ENCODE assay signal across 9 cellular contexts in the genomic region with DNA sequence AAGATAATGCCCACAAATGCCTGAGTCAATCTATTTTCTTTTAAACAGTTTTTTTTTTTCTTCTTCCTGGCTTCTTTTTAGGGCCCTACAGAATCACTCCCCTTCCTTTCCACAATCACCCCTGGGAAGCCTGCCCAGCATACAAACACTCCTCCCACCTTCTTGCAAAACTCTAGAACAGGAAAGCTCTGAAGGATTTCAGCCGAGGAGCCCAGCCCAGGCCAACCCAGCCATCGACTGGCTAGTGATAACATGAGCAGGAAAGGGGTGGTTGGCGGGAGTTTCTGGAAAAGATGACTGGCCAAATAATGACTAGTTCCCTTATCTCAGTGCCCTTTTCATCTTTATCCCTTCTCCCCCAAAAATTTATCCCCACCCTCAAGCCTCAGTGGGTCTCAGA.
A peak's percentile ranks its signal among the peaks of the same experiment; 100 is the strongest.
DNase-seq lines count a peak whose midpoint lies in the region; ATAC-seq and TF ChIP-seq lines count a peak whose summit lies in the region.
"Had no signal": no experiment of that assay in that cellular context is flagged by ENCODE, and none has a peak within 500 bp of the region (broad histone marks: within the 10 kb centered on the region; RNA-seq: fewer than 3 reads in every experiment).

No MANE protein-coding gene starts in this region.

- H3K4me1 ChIP-seq in GM23338 (ENCODE audit: insufficient read depth) (peaks cover 14% of the 10 kb centered on the region), stomach (peaks cover 0 to 25% (median 20%) of the 10 kb centered on the region in 4 donors)

- H3K9me3 Mint-ChIP-seq in GM23338, result no peaks in the 10 kb centered on the region
- H3K9me3 Mint-ChIP-seq: activated T-helper 2 cell treated with anti-CD3 and anti-CD28 coated beads, Interferon-gamma antibody, Interleukin-2, Interleukin-4, amounts not matched to agents 10 μg/mL and 5 μg/mL and 100 μg/mL, durations not matched to agents 14 hours and 24 hours and 36 hours had no signal

- intact Hi-C loops in stomach (cut with DNase I; ENCODE audit: low total_unique reads), result no loop called here

- H3K27ac ChIP-seq in GM23338 (ENCODE audit: low read depth) (no peak overlapping the region), stomach (peak overlapping the region; percentile 23 to 70 (median 45))

- no peaks in the 10 kb centered on the region for H3K36me3 ChIP-seq in GM23338 (ENCODE audit: insufficient read depth)
- no peaks in the 10 kb centered on the region for H3K36me3 ChIP-seq in stomach

- H3K4me2 ChIP-seq in GM23338, result no peak overlapping the region

- H3K36me3 Mint-ChIP-seq in GM23338 (ENCODE audit: low read depth), result no peaks in the 10 kb centered on the region

- H2AFZ ChIP-seq in GM23338, result no peak overlapping the region

- ATAC-seq in GM23338 (peak; percentile 26; the same call in 1 of the 3 replicates), GM18502 (IDR thresholded peaks at IDR 0.05; ENCODE audit: poor library complexity, unreplicated experiment) (no peak)
- ATAC-seq in activated CD4-positive, CD25-positive, alpha-beta regulatory T cell treated with anti-CD3 and anti-CD28 coated beads, Interleukin-2, amount 50 U/mL, for 24 hours, result no peak

- H4K20me1 ChIP-seq in GM23338 (replicated peaks; ENCODE audit: insufficient read depth), result no peaks in the 10 kb centered on the region

- H3K4me3 Mint-ChIP-seq in GM23338, result no peak overlapping the region

- 8 to 20% (median 19%) methylated on average over 3 of the region's 3 CpGs for WGBS in stomach, 5 donors

- H3K27ac Mint-ChIP-seq in GM23338, result no peak overlapping the region
- H3K27ac Mint-ChIP-seq: activated T-helper 2 cell treated with anti-CD3 and anti-CD28 coated beads, Interferon-gamma antibody, Interleukin-2, Interleukin-4, amounts not matched to agents 10 μg/mL and 5 μg/mL and 100 μg/mL, durations not matched to agents 14 hours and 24 hours and 36 hours had no signal

- no peak for TF ChIP-seq POLR2A in stomach (IDR thresholded peaks at IDR 0.05)

- no peaks in the 10 kb centered on the region for H3K79me2 ChIP-seq in GM23338 (replicated peaks; ENCODE audit: insufficient read depth)

- H3K27me3 ChIP-seq in GM23338 (ENCODE audit: insufficient read depth) (no peaks in the 10 kb centered on the region), stomach (no peaks in the 10 kb centered on the region)

- H3K9me2 ChIP-seq in GM23338 (ENCODE audit: insufficient read depth), result no peaks in the 10 kb centered on the region

- H3K4me1 Mint-ChIP-seq in GM23338, result peaks cover 13% of the 10 kb centered on the region; the same call in 2 of the 3 replicates

- no peaks in the 10 kb centered on the region for H3K9me3 ChIP-seq in stomach

- TF ChIP-seq CTCF in GM23338 (conservative IDR thresholded peaks at IDR 0.05; ENCODE audit: low read depth in 2 of 2) (no peak), astrocyte of the spinal cord (IDR thresholded peaks at IDR 0.05; ENCODE audit: low read depth, low read length) (no peak), stomach (IDR thresholded peaks at IDR 0.05) (no peak)

- H3K4me3 ChIP-seq in GM23338 (no peak overlapping the region), astrocyte of the spinal cord (ENCODE audit: low read depth, low read length) (no peak overlapping the region), stomach (no peak overlapping the region)

- TF ChIP-seq EP300 in stomach (IDR thresholded peaks at IDR 0.05), result no peak

- H3F3A ChIP-seq in GM23338 (replicated peaks; ENCODE audit: low read depth), result no peaks in the 10 kb centered on the region

- DNase-seq in GM23338 (ENCODE audit: low spot score), result no peak
- peak; percentile 71 for DNase-seq in astrocyte of the spinal cord (ENCODE audit: low read depth, low spot score)
- DNase-seq in iris pigment epithelial cell (ENCODE audit: low read depth), result peak; percentile 95
- peak; percentile 86 for DNase-seq in stomach
- no peak for DNase-seq in COR-L47 (lab: John Stamatoyannopoulos, UW)
- DNase-seq in NCI-H1105 (lab: John Stamatoyannopoulos, UW), result no peak

- in situ Hi-C loops in astrocyte of the spinal cord (cut with HindIII; ENCODE audit: low sequenced_read_pairs), result no loop called here

- H3K27me3 Mint-ChIP-seq in GM23338 (ENCODE audit: insufficient read depth, low read depth, poor library complexity), result no peaks in the 10 kb centered on the region

TF ChIP-seq in GM23338, 12 proteins besides CTCF, POLR2A, EP300 and RAD21:
- no peak for TF ChIP-seq CREB1 (CRISPR knock-in tag; IDR thresholded peaks at IDR 0.05; ENCODE audit: low read depth)
- no peak for TF ChIP-seq EZH2phosphoT487 (IDR thresholded peaks at IDR 0.05; ENCODE audit: unreplicated experiment)
- TF ChIP-seq, protein P1, sequence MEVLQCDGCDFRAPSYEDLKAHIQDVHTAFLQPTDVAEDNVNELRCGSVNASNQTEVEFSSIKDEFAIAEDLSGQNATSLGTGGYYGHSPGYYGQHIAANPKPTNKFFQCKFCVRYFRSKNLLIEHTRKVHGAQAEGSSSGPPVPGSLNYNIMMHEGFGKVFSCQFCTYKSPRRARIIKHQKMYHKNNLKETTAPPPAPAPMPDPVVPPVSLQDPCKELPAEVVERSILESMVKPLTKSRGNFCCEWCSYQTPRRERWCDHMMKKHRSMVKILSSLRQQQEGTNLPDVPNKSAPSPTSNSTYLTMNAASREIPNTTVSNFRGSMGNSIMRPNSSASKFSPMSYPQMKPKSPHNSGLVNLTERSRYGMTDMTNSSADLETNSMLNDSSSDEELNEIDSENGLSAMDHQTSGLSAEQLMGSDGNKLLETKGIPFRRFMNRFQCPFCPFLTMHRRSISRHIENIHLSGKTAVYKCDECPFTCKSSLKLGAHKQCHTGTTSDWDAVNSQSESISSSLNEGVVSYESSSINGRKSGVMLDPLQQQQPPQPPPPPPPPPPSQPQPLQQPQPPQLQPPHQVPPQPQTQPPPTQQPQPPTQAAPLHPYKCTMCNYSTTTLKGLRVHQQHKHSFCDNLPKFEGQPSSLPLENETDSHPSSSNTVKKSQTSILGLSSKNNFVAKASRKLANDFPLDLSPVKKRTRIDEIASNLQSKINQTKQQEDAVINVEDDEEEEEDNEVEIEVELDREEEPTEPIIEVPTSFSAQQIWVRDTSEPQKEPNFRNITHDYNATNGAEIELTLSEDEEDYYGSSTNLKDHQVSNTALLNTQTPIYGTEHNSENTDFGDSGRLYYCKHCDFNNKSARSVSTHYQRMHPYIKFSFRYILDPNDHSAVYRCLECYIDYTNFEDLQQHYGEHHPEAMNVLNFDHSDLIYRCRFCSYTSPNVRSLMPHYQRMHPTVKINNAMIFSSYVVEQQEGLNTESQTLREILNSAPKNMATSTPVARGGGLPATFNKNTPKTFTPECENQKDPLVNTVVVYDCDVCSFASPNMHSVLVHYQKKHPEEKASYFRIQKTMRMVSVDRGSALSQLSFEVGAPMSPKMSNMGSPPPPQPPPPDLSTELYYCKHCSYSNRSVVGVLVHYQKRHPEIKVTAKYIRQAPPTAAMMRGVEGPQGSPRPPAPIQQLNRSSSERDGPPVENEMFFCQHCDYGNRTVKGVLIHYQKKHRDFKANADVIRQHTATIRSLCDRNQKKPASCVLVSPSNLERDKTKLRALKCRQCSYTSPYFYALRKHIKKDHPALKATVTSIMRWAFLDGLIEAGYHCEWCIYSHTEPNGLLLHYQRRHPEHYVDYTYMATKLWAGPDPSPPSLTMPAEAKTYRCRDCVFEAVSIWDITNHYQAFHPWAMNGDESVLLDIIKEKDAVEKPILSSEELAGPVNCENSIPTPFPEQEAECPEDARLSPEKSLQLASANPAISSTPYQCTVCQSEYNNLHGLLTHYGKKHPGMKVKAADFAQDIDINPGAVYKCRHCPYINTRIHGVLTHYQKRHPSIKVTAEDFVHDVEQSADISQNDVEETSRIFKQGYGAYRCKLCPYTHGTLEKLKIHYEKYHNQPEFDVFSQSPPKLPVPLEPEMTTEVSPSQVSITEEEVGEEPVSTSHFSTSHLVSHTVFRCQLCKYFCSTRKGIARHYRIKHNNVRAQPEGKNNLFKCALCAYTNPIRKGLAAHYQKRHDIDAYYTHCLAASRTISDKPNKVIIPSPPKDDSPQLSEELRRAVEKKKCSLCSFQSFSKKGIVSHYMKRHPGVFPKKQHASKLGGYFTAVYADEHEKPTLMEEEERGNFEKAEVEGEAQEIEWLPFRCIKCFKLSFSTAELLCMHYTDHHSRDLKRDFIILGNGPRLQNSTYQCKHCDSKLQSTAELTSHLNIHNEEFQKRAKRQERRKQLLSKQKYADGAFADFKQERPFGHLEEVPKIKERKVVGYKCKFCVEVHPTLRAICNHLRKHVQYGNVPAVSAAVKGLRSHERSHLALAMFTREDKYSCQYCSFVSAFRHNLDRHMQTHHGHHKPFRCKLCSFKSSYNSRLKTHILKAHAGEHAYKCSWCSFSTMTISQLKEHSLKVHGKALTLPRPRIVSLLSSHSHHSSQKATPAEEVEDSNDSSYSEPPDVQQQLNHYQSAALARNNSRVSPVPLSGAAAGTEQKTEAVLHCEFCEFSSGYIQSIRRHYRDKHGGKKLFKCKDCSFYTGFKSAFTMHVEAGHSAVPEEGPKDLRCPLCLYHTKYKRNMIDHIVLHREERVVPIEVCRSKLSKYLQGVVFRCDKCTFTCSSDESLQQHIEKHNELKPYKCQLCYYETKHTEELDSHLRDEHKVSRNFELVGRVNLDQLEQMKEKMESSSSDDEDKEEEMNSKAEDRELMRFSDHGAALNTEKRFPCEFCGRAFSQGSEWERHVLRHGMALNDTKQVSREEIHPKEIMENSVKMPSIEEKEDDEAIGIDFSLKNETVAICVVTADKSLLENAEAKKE (CRISPR knock-in tag; IDR thresholded peaks at IDR 0.05), result no peak
- TF ChIP-seq EZH2 (IDR thresholded peaks at IDR 0.05; ENCODE audit: low read depth, unreplicated experiment), result no peak
- TF ChIP-seq NANOG (IDR thresholded peaks at IDR 0.05; ENCODE audit: borderline replicate concordance), result no peak
- TF ChIP-seq ZNF114 (CRISPR knock-in tag; IDR thresholded peaks at IDR 0.05), result no peak
- TF ChIP-seq STAT1 (IDR thresholded peaks at IDR 0.05; ENCODE audit: unreplicated experiment), result no peak
- no peak for TF ChIP-seq JUNB (IDR thresholded peaks at IDR 0.05; ENCODE audit: unreplicated experiment)

Comparison
In these comparisons a context has a peak if more than half of its experiments do, and no peak if none do; other contexts are left out.
1. DNase-seq: peak in astrocyte of the spinal cord (single experiment), iris pigment epithelial cell (single experiment) and stomach (single experiment); none in GM23338 (single experiment), COR-L47 (single experiment) and NCI-H1105 (single experiment).